ENCODE assay signal across 25 cellular contexts in genomic region chr5:78264600-78264999, GRCh38.
"Had no signal": no experiment of that assay in that cellular context is flagged by ENCODE, and none has a peak within 500 bp of the region (broad histone marks: within the 10 kb centered on the region; RNA-seq: fewer than 3 reads in every experiment).

No MANE protein-coding gene starts in this region.

- DNase-seq: colonic mucosa; cortex of kidney; effector CD8-positive, alpha-beta T cell; effector memory CD8-positive, alpha-beta T cell; endodermal cell; erythroblast; esophagus squamous epithelium; foreskin fibroblast; foreskin melanocyte; gastrocnemius medialis; glutamatergic neuron; head of caudate nucleus; heart right ventricle; hippocampal formation; left cardiac atrium; left lung; left ventricle myocardium superior; lower lobe of right lung; mesendoderm; midbrain; naive thymus-derived CD4-positive, alpha-beta T cell had no signal

- H3K9me3 ChIP-seq: colonic mucosa, esophagus squamous epithelium, gastrocnemius medialis, heart right ventricle, left lung, lower lobe of right lung had no signal

- H3K4me1 ChIP-seq: colonic mucosa, esophagus squamous epithelium, lower lobe of right lung had no signal

- H3K27ac ChIP-seq: colonic mucosa, epithelial cell of prostate, esophagus squamous epithelium, gastrocnemius medialis, heart right ventricle, left lung, lower lobe of right lung had no signal

- ATAC-seq: effector memory CD8-positive, alpha-beta T cell; esophagus mucosa; gastrocnemius medialis; heart right ventricle; left cardiac atrium; left lung; left ventricle myocardium superior; lower lobe of right lung; naive thymus-derived CD4-positive, alpha-beta T cell had no signal

- H3K27me3 ChIP-seq: colonic mucosa, esophagus squamous epithelium, gastrocnemius medialis, heart right ventricle, left lung had no signal

- H3K36me3 ChIP-seq: colonic mucosa had no signal

- H3K4me3 ChIP-seq: colonic mucosa, esophagus squamous epithelium, gastrocnemius medialis, heart right ventricle, left lung, lower lobe of right lung had no signal

- FAIRE-seq: endometrium, islet of Langerhans had no signal
